ENCODE assay signal across 12 cellular contexts in the genomic region with DNA sequence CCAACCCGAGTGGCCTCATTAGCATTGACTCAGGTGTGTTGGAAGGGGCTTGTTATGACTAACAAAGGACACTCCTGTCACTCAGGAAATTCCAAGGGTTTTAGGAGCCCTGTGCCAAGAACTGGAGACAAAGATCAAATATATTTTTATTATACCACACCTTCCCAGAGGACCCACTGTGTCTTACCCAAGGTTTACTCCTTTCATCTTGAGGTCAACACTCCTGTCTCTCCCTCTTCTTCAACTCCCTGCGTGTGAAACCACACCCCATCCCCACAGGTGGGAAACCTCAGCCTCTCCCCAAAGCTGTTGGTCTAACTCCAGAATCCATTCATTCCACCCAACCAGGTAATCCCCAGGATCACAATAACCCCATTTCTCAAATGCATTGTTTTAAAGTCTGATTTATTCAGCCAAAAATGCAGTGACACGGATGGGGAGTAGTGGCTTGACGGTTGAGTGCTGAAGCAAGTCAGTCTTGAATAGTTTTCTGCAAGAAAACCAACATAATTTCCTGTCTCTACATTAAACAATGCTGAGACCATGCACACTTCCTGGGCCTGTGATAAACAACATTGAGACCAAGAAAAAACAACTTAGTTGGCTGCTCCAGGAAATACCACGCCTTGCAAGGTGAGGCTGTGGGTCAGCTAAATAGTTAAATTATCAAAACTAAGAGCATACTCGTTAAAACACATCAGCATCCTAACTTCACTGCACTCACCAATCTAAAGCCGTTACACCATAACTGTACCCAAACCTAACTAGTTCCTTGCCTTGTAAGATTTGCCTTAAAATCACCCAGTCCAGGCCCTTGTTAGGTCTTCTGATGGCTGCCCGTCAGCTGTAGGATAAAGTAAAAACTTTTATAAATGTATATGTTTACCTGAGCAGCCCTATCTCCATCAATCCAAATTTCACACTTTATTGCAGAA. TPM values are rescaled to one million over a fixed set of nuclear protein-coding genes. Genes with fewer than 3 reads are reported as not detected.
A peak's percentile ranks its signal among the peaks of the same experiment; 100 is the strongest.
DNase-seq lines count a peak whose midpoint lies in the region; ATAC-seq, FAIRE-seq and TF ChIP-seq lines count a peak whose summit lies in the region.
"Had no signal": no experiment of that assay in that cellular context is flagged by ENCODE, and none has a peak within 500 bp of the region (broad histone marks: within the 10 kb centered on the region; RNA-seq: fewer than 3 reads in every experiment).

No MANE protein-coding gene starts in this region.

- no peak overlapping the region for H3K9ac ChIP-seq in neural progenitor cell

- H3K4me2 ChIP-seq in neural progenitor cell: no peak overlapping the region

- peak overlapping the region; percentile 99 for H3K27ac Mint-ChIP-seq in activated CD4-positive, alpha-beta T cell treated with anti-CD3 and anti-CD28 coated beads, Interleukin-2, amount 10 ng/mL, durations not matched to agents 7 days and 5 days
- peak overlapping the region; percentile 13 for H3K27ac Mint-ChIP-seq in neural progenitor cell

- peaks cover 5% of the 10 kb centered on the region for H3K27me3 Mint-ChIP-seq in activated CD4-positive, alpha-beta T cell treated with anti-CD3 and anti-CD28 coated beads, Interleukin-2, amount 10 ng/mL, durations not matched to agents 7 days and 5 days
- no peaks in the 10 kb centered on the region for H3K27me3 Mint-ChIP-seq in neural progenitor cell (ENCODE audit: insufficient read depth, low read depth)

- H3K4me3 ChIP-seq in bronchial epithelial cell (ENCODE audit: low read depth, low read length) (no peak overlapping the region), neural progenitor cell (no peak overlapping the region)
- H3K4me3 ChIP-seq: SK-N-MC had no signal

- peaks cover 57% of the 10 kb centered on the region for H3K4me1 Mint-ChIP-seq in activated CD4-positive, alpha-beta T cell treated with anti-CD3 and anti-CD28 coated beads, Interleukin-2, amount 10 ng/mL, durations not matched to agents 7 days and 5 days
- peaks cover 4% of the 10 kb centered on the region for H3K4me1 Mint-ChIP-seq in neural progenitor cell

- H4K20me1 ChIP-seq in neural progenitor cell (ENCODE audit: low read depth): no peaks in the 10 kb centered on the region

- FAIRE-seq in bronchial epithelial cell (lab: Jason Lieb, UNC): peak; percentile 80
- FAIRE-seq: endometrium had no signal

- peaks cover under 1% of the 10 kb centered on the region for H3K4me1 ChIP-seq in neural progenitor cell

- CTCF ChIA-PET in activated CD4-positive, alpha-beta T cell treated with anti-CD3 and anti-CD28 coated beads, Interleukin-2, amount 10 ng/mL, durations not matched to agents 7 days and 5 days (lab: Charles Lee): interaction anchor here (0.9 to 1.3 kb wide), 3 partner anchors 10 to 39 kb away, joined by 3 to 4 read pairs (median 4); partner anchors contain the start of gene SPON1

- no peaks in the 10 kb centered on the region for H3K9me3 ChIP-seq in neural progenitor cell (ENCODE audit: low read depth)

- peak overlapping the region; percentile 66 for H3K4me3 Mint-ChIP-seq in activated CD4-positive, alpha-beta T cell treated with anti-CD3 and anti-CD28 coated beads, Interleukin-2, amount 10 ng/mL, durations not matched to agents 7 days and 5 days
- H3K4me3 Mint-ChIP-seq in neural progenitor cell: no peak overlapping the region

- no peaks in the 10 kb centered on the region for H3K79me2 ChIP-seq in neural progenitor cell (ENCODE audit: low read depth)

- no peak overlapping the region for H3K27ac ChIP-seq in neural progenitor cell
- H3K27ac ChIP-seq: SK-N-MC had no signal

- no peak overlapping the region for H2AFZ ChIP-seq in neural progenitor cell (replicated peaks)

- ATAC-seq in HG03571 (IDR thresholded peaks at IDR 0.05; ENCODE audit: unreplicated experiment): peak; percentile 97
- ATAC-seq: left lobe of liver had no signal

- H3K27me3 ChIP-seq in bronchial epithelial cell (ENCODE audit: control insufficient read depth, insufficient read depth, low read length) (peaks cover 2% of the 10 kb centered on the region), neural progenitor cell (no peaks in the 10 kb centered on the region)

- peaks cover 40% of the 10 kb centered on the region for H3K36me3 Mint-ChIP-seq in activated CD4-positive, alpha-beta T cell treated with anti-CD3 and anti-CD28 coated beads, Interleukin-2, amount 10 ng/mL, durations not matched to agents 7 days and 5 days (ENCODE audit: low read depth)
- no peaks in the 10 kb centered on the region for H3K36me3 Mint-ChIP-seq in neural progenitor cell

- TF ChIP-seq CTCF in bronchial epithelial cell (IDR thresholded peaks at IDR 0.05; ENCODE audit: insufficient read depth, low read length, severe bottlenecking) (no peak), neural progenitor cell (IDR thresholded peaks at IDR 0.05) (no peak)

- no peaks in the 10 kb centered on the region for H3K36me3 ChIP-seq in bronchial epithelial cell (ENCODE audit: control insufficient read depth, insufficient read depth, low read length)
- no peaks in the 10 kb centered on the region for H3K36me3 ChIP-seq in neural progenitor cell

- H3K9me3 Mint-ChIP-seq in activated CD4-positive, alpha-beta T cell treated with anti-CD3 and anti-CD28 coated beads, Interleukin-2, amount 10 ng/mL, durations not matched to agents 7 days and 5 days: peaks cover 25% of the 10 kb centered on the region
- no peaks in the 10 kb centered on the region for H3K9me3 Mint-ChIP-seq in neural progenitor cell

- peak; percentile 52 for DNase-seq in activated CD4-positive, alpha-beta T cell treated with anti-CD3 and anti-CD28 coated beads, Interleukin-2, amount 10 ng/mL, durations not matched to agents 7 days and 5 days
- no peak for DNase-seq in activated CD4-positive, alpha-beta T cell treated with anti-CD3 and anti-CD28 coated beads for 48 hours
- DNase-seq in bronchial epithelial cell (ENCODE audit: low read depth) (no peak), neural progenitor cell (ENCODE audit: low spot score) (no peak), middle frontal gyrus (ENCODE audit: extremely low spot score, low spot score) (no peak), hypothalamus (lab: John Stamatoyannopoulos, UW) (no peak), DMS 273 treated with DMSO at 0.1 percent for 48 hours (lab: John Stamatoyannopoulos, UW) (no peak)

- POLR2A ChIA-PET in activated CD4-positive, alpha-beta T cell treated with anti-CD3 and anti-CD28 coated beads, Interleukin-2, amount 10 ng/mL, durations not matched to agents 7 days and 5 days (lab: Charles Lee): no interaction called here

- no peaks in the 10 kb centered on the region for H3F3A ChIP-seq in neural progenitor cell (ENCODE audit: low read depth)

RNA-seq across cellular contexts. Expression of gene SPON1, which starts 38.5 kb away (rescaled TPM):
- total RNA-seq in activated CD4-positive, alpha-beta T cell treated with anti-CD3 and anti-CD28 coated beads, Interleukin-2, amount 10 ng/mL, durations not matched to agents 7 days and 5 days: 1 to 10 TPM; 1.4 to 1.6 TPM
- total RNA-seq in bronchial epithelial cell (0.26 TPM in 1 of 2 replicates, not detected in the other), neural progenitor cell (ENCODE audit: low replicate concordance) (35.4 and 35.9 TPM in 2 replicates)
- total RNA-seq: A673 had no signal

Comparison
In these comparisons a context has a peak if more than half of its experiments do, and no peak if none do; other contexts are left out.
1. RNA of gene SPON1, which starts 38.5 kb away (total RNA-seq): 35.4 to 35.9 TPM in neural progenitor cell; 1.4 to 1.6 TPM in activated CD4-positive, alpha-beta T cell treated with anti-CD3 and anti-CD28 coated beads, Interleukin-2, amount 10 ng/mL, durations not matched to agents 7 days and 5 days and 0.26 TPM in bronchial epithelial cell; every median in the first group is over 10 times any median in the second.